ENCODE assay signal across 2 cellular contexts in genomic region chr17:30780343-30780742, GRCh38.
TF ChIP-seq lines count a peak whose summit lies in the region.

No MANE protein-coding gene starts in this region.

TF ChIP-seq in HepG2, 621 proteins besides CTCF, POLR2A, EP300 and RAD21:
- peak; percentile 31 for TF ChIP-seq RBM22 (optimal IDR thresholded peaks at IDR 0.05; ENCODE audit: low read length)
- TF ChIP-seq FOXM1 (CRISPR knock-in tag; IDR thresholded peaks at IDR 0.05): no peak
TF ChIP-seq in HepG2: peak in this region for 1.

TF ChIP-seq in SK-N-SH, 30 proteins besides CTCF, POLR2A, EP300 and RAD21:
- no peak for TF ChIP-seq RCOR1 (IDR thresholded peaks at IDR 0.05; ENCODE audit: low read length)
- TF ChIP-seq EZH2phosphoT487 (IDR thresholded peaks at IDR 0.05; ENCODE audit: borderline replicate concordance, low read depth): no peak
